8 cellular contexts compared by ENCODE assay signal in the genomic region with DNA sequence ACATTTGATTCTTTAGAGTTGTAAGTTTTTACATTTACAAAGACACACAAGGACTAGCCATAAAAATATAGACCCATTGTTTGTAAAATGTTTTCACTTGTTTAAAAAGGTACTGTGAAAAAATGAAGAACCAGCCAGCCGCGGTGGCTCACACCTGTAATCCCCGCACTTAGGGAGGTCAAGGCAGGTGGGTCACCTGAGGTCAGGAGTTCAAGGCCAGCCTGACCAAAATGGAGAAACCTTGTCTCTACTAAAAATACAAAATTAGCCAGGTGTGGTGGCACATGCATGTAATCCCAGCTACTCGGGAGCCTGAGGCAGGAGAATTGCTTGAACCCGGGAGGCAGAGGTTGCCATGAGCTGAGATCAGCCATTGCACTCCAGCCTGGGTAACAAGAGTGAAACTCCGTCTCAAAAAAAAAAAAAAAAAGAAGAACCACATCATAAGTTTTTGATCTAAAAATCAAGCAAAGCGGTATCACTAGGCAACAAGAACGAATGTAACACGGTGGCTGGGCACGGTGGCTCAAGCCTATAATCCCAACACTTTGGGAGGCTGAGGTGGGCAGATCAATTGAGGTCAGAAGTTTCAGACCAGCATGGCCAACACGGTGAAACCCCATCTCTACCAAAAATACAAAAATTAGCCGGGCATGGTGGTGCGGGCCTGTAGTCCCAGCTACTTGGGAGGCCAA. TPM values are rescaled to one million over a fixed set of nuclear protein-coding genes. Genes with fewer than 3 reads are reported as not detected.
DNase-seq lines count a peak whose midpoint lies in the region; ATAC-seq and TF ChIP-seq lines count a peak whose summit lies in the region.
"Not testable (repeated sequence)": the region's sequence is repeated elsewhere in the genome, so short reads cannot be mapped to it uniquely, and the experiment has no call there.

No MANE protein-coding gene starts in this region.

- H3K4me1 ChIP-seq in effector memory CD4-positive, alpha-beta T cell (ENCODE audit: control insufficient read depth, insufficient read depth, low read length, poor library complexity, severe bottlenecking) = peaks cover 63% of the 10 kb centered on the region

- H3K4me1 Mint-ChIP-seq in activated CD8-positive, alpha-beta T cell treated with anti-CD3 and anti-CD28 coated beads, Interleukin-2, amount 10 ng/mL, durations not matched to agents 7 days and 5 days (ENCODE audit: low read depth) = peaks cover 70% of the 10 kb centered on the region
- H3K4me1 Mint-ChIP-seq in activated naive CD4-positive, alpha-beta T cell treated with anti-CD3 and anti-CD28 coated beads, Interleukin-2, amount 50 U/mL, for 24 hours = peaks cover 78% of the 10 kb centered on the region
- peaks cover 21% of the 10 kb centered on the region for H3K4me1 Mint-ChIP-seq in nephron
- H3K4me1 Mint-ChIP-seq in stimulated activated naive CD8-positive, alpha-beta T cell treated with anti-CD3 and anti-CD28 coated beads, Interleukin-15, Interleukin-2, amounts not matched to agents 100 ng/mL and 50 ng/mL, for 24 hours (ENCODE audit: low read depth) = peaks cover 91% of the 10 kb centered on the region

- DNase-seq in CD1c-positive myeloid dendritic cell (ENCODE audit: extremely low spot score) (peak; percentile 34), T-helper 2 cell (peak in 3 of 5 experiments; percentile 36 to 69 (median 39))
- DNase-seq in activated CD8-positive, alpha-beta T cell treated with anti-CD3 and anti-CD28 coated beads, Interleukin-2, amount 10 ng/mL, durations not matched to agents 7 days and 5 days = peak; percentile 36
- peak in 1 of 3 donors; percentile 13 for DNase-seq in effector memory CD4-positive, alpha-beta T cell

- POLR2A ChIA-PET in activated CD8-positive, alpha-beta T cell treated with anti-CD3 and anti-CD28 coated beads, Interleukin-2, amount 10 ng/mL, durations not matched to agents 7 days and 5 days (lab: Charles Lee) = interaction anchor here (0.5 to 2.3 kb wide), 2 partner anchors 56 to 439 kb away, joined by 3 to 14 read pairs; no protein-coding TSS in a partner anchor

- H3K9me3 ChIP-seq in KOPT-K1 (ENCODE audit: insufficient read depth, low read length, poor library complexity, severe bottlenecking); effector memory CD4-positive, alpha-beta T cell (ENCODE audit: control insufficient read depth, low read length): not testable (repeated sequence)

- H3K4me3 ChIP-seq in effector memory CD4-positive, alpha-beta T cell (ENCODE audit: insufficient read depth, low read depth, low read length, poor library complexity, severe bottlenecking) = not testable (repeated sequence)

- H3K27me3 ChIP-seq in effector memory CD4-positive, alpha-beta T cell (replicated peaks; ENCODE audit: control insufficient read depth, insufficient read depth, low read length, poor library complexity, severe bottlenecking) = not testable (repeated sequence)

- H3K36me3 ChIP-seq in KOPT-K1 (ENCODE audit: insufficient read depth, low read length) = peaks cover 68% of the 10 kb centered on the region
- peaks cover 21% of the 10 kb centered on the region for H3K36me3 ChIP-seq in effector memory CD4-positive, alpha-beta T cell (ENCODE audit: control insufficient read depth, insufficient read depth, low read length)

- ATAC-seq in activated CD8-positive, alpha-beta T cell treated with anti-CD3 and anti-CD28 coated beads, Interleukin-2, amount 10 ng/mL, durations not matched to agents 7 days and 5 days = peak; percentile 25

- CTCF ChIA-PET in activated CD8-positive, alpha-beta T cell treated with anti-CD3 and anti-CD28 coated beads, Interleukin-2, amount 10 ng/mL, durations not matched to agents 7 days and 5 days (lab: Charles Lee) = not testable (repeated sequence)

- not testable (repeated sequence) for H3K9me3 Mint-ChIP-seq in activated CD8-positive, alpha-beta T cell treated with anti-CD3 and anti-CD28 coated beads, Interleukin-2, amount 10 ng/mL, durations not matched to agents 7 days and 5 days (ENCODE audit: insufficient read depth); activated naive CD4-positive, alpha-beta T cell treated with anti-CD3 and anti-CD28 coated beads, Interleukin-2, amount 50 U/mL, for 24 hours; nephron; stimulated activated naive CD8-positive, alpha-beta T cell treated with anti-CD3 and anti-CD28 coated beads, Interleukin-15, Interleukin-2, amounts not matched to agents 100 ng/mL and 50 ng/mL, for 24 hours

- H3K27ac ChIP-seq in KOPT-K1 (ENCODE audit: low read depth, low read length, poor library complexity, severe bottlenecking) = peak overlapping the region; percentile 46
- peak overlapping the region; percentile 71 for H3K27ac ChIP-seq in effector memory CD4-positive, alpha-beta T cell (ENCODE audit: insufficient read depth, low read length, poor library complexity, severe bottlenecking)

- H3K27me3 Mint-ChIP-seq in activated CD8-positive, alpha-beta T cell treated with anti-CD3 and anti-CD28 coated beads, Interleukin-2, amount 10 ng/mL, durations not matched to agents 7 days and 5 days (ENCODE audit: low read depth); activated naive CD4-positive, alpha-beta T cell treated with anti-CD3 and anti-CD28 coated beads, Interleukin-2, amount 50 U/mL, for 24 hours; nephron (ENCODE audit: low read depth); stimulated activated naive CD8-positive, alpha-beta T cell treated with anti-CD3 and anti-CD28 coated beads, Interleukin-15, Interleukin-2, amounts not matched to agents 100 ng/mL and 50 ng/mL, for 24 hours: not testable (repeated sequence)

- TF ChIP-seq CTCF in nephron (IDR thresholded peaks at IDR 0.05; ENCODE audit: unreplicated experiment in 3 of 3) = not testable (repeated sequence)

- H3K4me3 Mint-ChIP-seq in activated CD8-positive, alpha-beta T cell treated with anti-CD3 and anti-CD28 coated beads, Interleukin-2, amount 10 ng/mL, durations not matched to agents 7 days and 5 days = peak overlapping the region; percentile 39
- peak overlapping the region; percentile 59 for H3K4me3 Mint-ChIP-seq in activated naive CD4-positive, alpha-beta T cell treated with anti-CD3 and anti-CD28 coated beads, Interleukin-2, amount 50 U/mL, for 24 hours
- not testable (repeated sequence) for H3K4me3 Mint-ChIP-seq in nephron
- peak overlapping the region; percentile 73 for H3K4me3 Mint-ChIP-seq in stimulated activated naive CD8-positive, alpha-beta T cell treated with anti-CD3 and anti-CD28 coated beads, Interleukin-15, Interleukin-2, amounts not matched to agents 100 ng/mL and 50 ng/mL, for 24 hours

- peak overlapping the region; percentile 74 for H3K27ac Mint-ChIP-seq in activated CD8-positive, alpha-beta T cell treated with anti-CD3 and anti-CD28 coated beads, Interleukin-2, amount 10 ng/mL, durations not matched to agents 7 days and 5 days
- peak overlapping the region; percentile 86 for H3K27ac Mint-ChIP-seq in activated naive CD4-positive, alpha-beta T cell treated with anti-CD3 and anti-CD28 coated beads, Interleukin-2, amount 50 U/mL, for 24 hours
- H3K27ac Mint-ChIP-seq in nephron = peak overlapping the region in 2 of 3 experiments; percentile 52 to 64
- H3K27ac Mint-ChIP-seq in stimulated activated naive CD8-positive, alpha-beta T cell treated with anti-CD3 and anti-CD28 coated beads, Interleukin-15, Interleukin-2, amounts not matched to agents 100 ng/mL and 50 ng/mL, for 24 hours = peak overlapping the region; percentile 95

- peaks cover 63% of the 10 kb centered on the region for H3K36me3 Mint-ChIP-seq in activated CD8-positive, alpha-beta T cell treated with anti-CD3 and anti-CD28 coated beads, Interleukin-2, amount 10 ng/mL, durations not matched to agents 7 days and 5 days (ENCODE audit: low read depth)
- H3K36me3 Mint-ChIP-seq in activated naive CD4-positive, alpha-beta T cell treated with anti-CD3 and anti-CD28 coated beads, Interleukin-2, amount 50 U/mL, for 24 hours = peaks cover 25% of the 10 kb centered on the region
- peaks cover 58% of the 10 kb centered on the region for H3K36me3 Mint-ChIP-seq in nephron (ENCODE audit: low read depth)
- H3K36me3 Mint-ChIP-seq in stimulated activated naive CD8-positive, alpha-beta T cell treated with anti-CD3 and anti-CD28 coated beads, Interleukin-15, Interleukin-2, amounts not matched to agents 100 ng/mL and 50 ng/mL, for 24 hours (ENCODE audit: low read depth) = peaks cover 69% of the 10 kb centered on the region

RNA-seq across cellular contexts. Expression of gene GNA13, which starts 14.4 kb away (rescaled TPM):
- total RNA-seq in activated CD8-positive, alpha-beta T cell treated with anti-CD3 and anti-CD28 coated beads, Interleukin-2, amount 10 ng/mL, durations not matched to agents 7 days and 5 days = 10 to 100 TPM; 67.7 to 73.1 TPM
